Comparison of ENCODE assay signal across 8 cellular contexts in the genomic region with DNA sequence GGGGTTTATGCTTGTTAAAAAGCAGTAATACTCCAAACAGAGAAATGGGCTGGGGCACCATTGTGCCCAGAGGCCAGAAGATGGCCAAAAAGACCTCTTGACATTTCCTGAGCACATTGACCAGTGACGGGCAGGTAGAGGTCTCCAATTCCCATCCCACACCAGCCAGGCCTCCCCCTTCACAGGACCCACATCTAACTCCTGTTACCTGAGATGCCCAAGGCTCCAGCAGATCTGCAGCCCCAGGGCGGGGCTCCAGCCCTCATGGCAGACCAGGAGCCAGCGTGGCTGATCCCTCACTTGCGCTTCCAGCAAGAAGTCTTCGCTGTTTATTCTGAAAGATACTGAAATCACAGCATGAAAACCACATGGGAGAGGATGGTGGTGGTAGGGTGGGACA. TPM values are rescaled to one million over a fixed set of nuclear protein-coding genes. Genes with fewer than 3 reads are reported as not detected.
"Had no signal": no experiment of that assay in that cellular context is flagged by ENCODE, and none has a peak within 500 bp of the region (broad histone marks: within the 10 kb centered on the region; RNA-seq: fewer than 3 reads in every experiment).

No MANE protein-coding gene starts in this region.

- H3K27ac ChIP-seq: GM23248 had no signal

- H3K4me3 ChIP-seq: GM23248, GM23338, HAP-1 had no signal

- H3K4me2 ChIP-seq: GM23338 had no signal

- H3K4me3 Mint-ChIP-seq: GM23338, H9, HFFc6 had no signal

- H3K4me1 Mint-ChIP-seq: GM23338 had no signal

- H3K27ac Mint-ChIP-seq: GM23338, H9, HFFc6 had no signal

- H3K9me3 ChIP-seq: HAP-1 had no signal

- DNase-seq: GOT3, H7, H9, HCEC 1CT, HFFc6 had no signal

- H3K36me3 ChIP-seq: HAP-1 had no signal

- H3K9ac ChIP-seq: GM23248 had no signal

- H2AFZ ChIP-seq: GM23248, GM23338 had no signal

RNA-seq across cellular contexts. Expression of a gene that starts 9.0 kb away (rescaled TPM):
- total RNA-seq: GM23248, GM23338 had no signal
